Comparison of ENCODE assay signal across 8 cellular contexts in genomic region chr9:103104101-103104500, GRCh38.
"Had no signal": no experiment of that assay in that cellular context is flagged by ENCODE, and none has a peak within 500 bp of the region (broad histone marks: within the 10 kb centered on the region; RNA-seq: fewer than 3 reads in every experiment).

No MANE protein-coding gene starts in this region.

- FAIRE-seq: H54, HTR-8/SVneo, K562 had no signal

- H3K27ac Mint-ChIP-seq: H9 had no signal

- H3K9ac ChIP-seq: GM23248 had no signal

- DNase-seq: GM23248, GOT3, H9, HCEC 1CT, IMR-90 had no signal

- H2AFZ ChIP-seq: GM23248 had no signal

- H3K4me1 Mint-ChIP-seq: H9 had no signal

- H3K4me3 ChIP-seq: GM23248, K562 had no signal

- H3K27ac ChIP-seq: GM23248 had no signal

- H3K4me3 Mint-ChIP-seq: H9 had no signal
